In genomic region chr1:178554351-178554750, GRCh38 we compare ENCODE assay signal across 4 cellular contexts. TPM values are rescaled to one million over a fixed set of nuclear protein-coding genes. Genes with fewer than 3 reads are reported as not detected.
"Had no signal": no experiment of that assay in that cellular context is flagged by ENCODE, and none has a peak within 500 bp of the region (broad histone marks: within the 10 kb centered on the region; RNA-seq: fewer than 3 reads in every experiment).

No MANE protein-coding gene starts in this region.

RNA-seq across cellular contexts. Expression of gene TEX35, which starts 41.4 kb away (rescaled TPM):
- total RNA-seq: M059J, MCF 10A, NCI-H460 had no signal

RNA-seq across cellular contexts. Expression of gene CLEC20A, which starts 57.6 kb away (rescaled TPM):
- total RNA-seq: LHCN-M2, M059J, MCF 10A, NCI-H460 had no signal
